Comparison of ENCODE assay signal across 1 cellular context in the genomic region with DNA sequence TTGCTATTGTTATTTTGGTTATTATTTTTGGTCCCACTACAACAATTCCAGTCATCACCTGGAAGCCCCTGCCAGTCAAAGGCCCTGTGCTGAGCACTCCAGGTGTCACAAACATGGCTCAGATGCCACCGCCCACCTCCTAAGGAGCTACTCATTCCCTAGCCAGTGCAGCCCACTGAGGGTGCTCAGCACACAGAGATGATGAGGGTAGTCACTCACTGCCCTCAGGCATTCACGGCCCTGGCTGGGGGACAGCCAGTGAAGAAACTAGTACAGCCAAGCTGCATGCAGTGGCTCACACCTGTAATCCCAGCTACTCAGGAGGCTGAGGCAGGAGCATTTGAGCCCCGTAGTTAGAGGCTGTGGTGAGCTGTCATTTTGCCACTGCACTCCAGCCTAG.
TF ChIP-seq lines count a peak whose summit lies in the region.

No MANE protein-coding gene starts in this region.

TF ChIP-seq in HEK293T, 16 proteins besides CTCF, POLR2A, EP300 and RAD21:
- TF ChIP-seq FOXK2 (IDR thresholded peaks at IDR 0.05) (no peak), HDGF (IDR thresholded peaks at IDR 0.05; ENCODE audit: borderline replicate concordance) (no peak), SUZ12 (IDR thresholded peaks at IDR 0.05) (no peak)
